In genomic region chr16:7482596-7483290, GRCh38 we compare ENCODE assay signal across 20 cellular contexts.
DNase-seq lines count a peak whose midpoint lies in the region.
"Had no signal": no experiment of that assay in that cellular context is flagged by ENCODE, and none has a peak within 500 bp of the region (broad histone marks: within the 10 kb centered on the region; RNA-seq: fewer than 3 reads in every experiment).

No MANE protein-coding gene starts in this region.

- no peak overlapping the region for H3K18ac ChIP-seq in mesendoderm (ENCODE audit: low read length)

- H3K79me2 ChIP-seq in mesendoderm (ENCODE audit: control insufficient read depth, insufficient read depth, low read length): no peaks in the 10 kb centered on the region

- H3K79me1 ChIP-seq in mesendoderm (ENCODE audit: low read length): no peaks in the 10 kb centered on the region

- H3K4ac ChIP-seq in mesendoderm (ENCODE audit: low read depth, low read length): no peak overlapping the region

- DNase-seq in Ammon's horn (ENCODE audit: low spot score) (peak; percentile 32), caudate nucleus (lab: John Stamatoyannopoulos, UW) (peak in 45 of 61 donors; percentile 4 to 92 (median 58)), mesendoderm (peak; percentile 19), putamen (ENCODE audit: low spot score) (peak; percentile 85), GM19240 (ENCODE audit: insufficient read length, low spot score) (no peak), HPDE6-E6E7 (ENCODE audit: extremely low spot score) (no peak)
- no peak for DNase-seq in activated naive CD4-positive, alpha-beta T cell (lab: John Stamatoyannopoulos, UW)
- DNase-seq in activated T-cell treated with anti-CD3 and anti-CD28 coated beads, Interleukin-2, amount 50 U/mL, for 24 hours: no peak
- DNase-seq: AML-193; BE2C; Caco-2; Calu3; CD4-positive, alpha-beta T cell; CD8-positive, alpha-beta T cell; DMS79 treated with DMSO at 0.1 percent for 48 hours; GF-D8 had no signal

- no peak overlapping the region for H3K23ac ChIP-seq in mesendoderm (ENCODE audit: low read length)

- no peak overlapping the region for H3K4me3 Mint-ChIP-seq in activated T-cell treated with anti-CD3 and anti-CD28 coated beads, Interleukin-2, amount 50 U/mL, for 24 hours
- H3K4me3 Mint-ChIP-seq: CD4-positive, alpha-beta T cell; CD8-positive, alpha-beta T cell had no signal

- H2AK5ac ChIP-seq in mesendoderm (ENCODE audit: low read length): no peak overlapping the region

- no peaks in the 10 kb centered on the region for H3K27me3 Mint-ChIP-seq in activated T-cell treated with anti-CD3 and anti-CD28 coated beads, Interleukin-2, amount 50 U/mL, for 24 hours
- H3K27me3 Mint-ChIP-seq: CD4-positive, alpha-beta T cell had no signal

- no peak overlapping the region for H4K5ac ChIP-seq in mesendoderm (ENCODE audit: low read length)

- no peak overlapping the region for H3K27ac Mint-ChIP-seq in activated T-cell treated with anti-CD3 and anti-CD28 coated beads, Interleukin-2, amount 50 U/mL, for 24 hours
- H3K27ac Mint-ChIP-seq: CD4-positive, alpha-beta T cell; CD8-positive, alpha-beta T cell had no signal

- peaks cover 7% of the 10 kb centered on the region for H3K9me3 Mint-ChIP-seq in activated T-cell treated with anti-CD3 and anti-CD28 coated beads, Interleukin-2, amount 50 U/mL, for 24 hours

- no CpG with 5 or more reads among the region's 10 CpGs for WGBS in mesendoderm (ENCODE audit: extremely low coverage, insufficient coverage, low lambda C conversion rate)

- no peak overlapping the region for H3K4me2 ChIP-seq in mesendoderm (ENCODE audit: low read length)
- H3K4me2 ChIP-seq: A549, BLaER1 had no signal

- no peak overlapping the region for H3K56ac ChIP-seq in mesendoderm (ENCODE audit: low read length)

- H3K27ac ChIP-seq in caudate nucleus (ENCODE audit: low read depth, low read length) (peak overlapping the region; percentile 53), mesendoderm (ENCODE audit: low read depth, low read length) (no peak overlapping the region)
- H3K27ac ChIP-seq: 22Rv1, A549, BLaER1, C4-2B had no signal

- H3K4me1 Mint-ChIP-seq in activated T-cell treated with anti-CD3 and anti-CD28 coated beads, Interleukin-2, amount 50 U/mL, for 24 hours (ENCODE audit: low read depth): no peaks in the 10 kb centered on the region

- no peaks in the 10 kb centered on the region for H3K27me3 ChIP-seq in mesendoderm (ENCODE audit: insufficient read depth, low read length, poor library complexity)
- H3K27me3 ChIP-seq: BE2C, BLaER1 had no signal

- no peaks in the 10 kb centered on the region for H3K36me3 ChIP-seq in mesendoderm (ENCODE audit: control insufficient read depth, insufficient read depth, low read length)
- H3K36me3 ChIP-seq: BE2C, BLaER1 had no signal

- no peaks in the 10 kb centered on the region for H3K36me3 Mint-ChIP-seq in activated T-cell treated with anti-CD3 and anti-CD28 coated beads, Interleukin-2, amount 50 U/mL, for 24 hours (ENCODE audit: low read depth)
- H3K36me3 Mint-ChIP-seq: CD8-positive, alpha-beta T cell had no signal

- H2BK5ac ChIP-seq in mesendoderm (ENCODE audit: low read length): no peak overlapping the region

- H3K9ac ChIP-seq in mesendoderm (ENCODE audit: low read length): no peak overlapping the region
- H3K9ac ChIP-seq: BLaER1 had no signal

- H2BK15ac ChIP-seq in mesendoderm (replicated peaks; ENCODE audit: low read depth): no peak overlapping the region

- H4K8ac ChIP-seq in mesendoderm (ENCODE audit: low read depth, low read length): no peak overlapping the region

- H3K4me1 ChIP-seq in mesendoderm (ENCODE audit: control insufficient read depth, low read depth, low read length): no peaks in the 10 kb centered on the region
- H3K4me1 ChIP-seq: A549, BE2C, BLaER1, Caco-2 had no signal

- H2BK120ac ChIP-seq in mesendoderm (ENCODE audit: low read depth, low read length): no peak overlapping the region

- H3K4me3 ChIP-seq in mesendoderm (ENCODE audit: low read length): no peak overlapping the region
- H3K4me3 ChIP-seq: A549, BLaER1 had no signal

Comparison
In these comparisons a context has a peak if more than half of its experiments do, and no peak if none do; other contexts are left out.
1. DNase-seq: peak in Ammon's horn (single experiment), caudate nucleus (45 of 61), mesendoderm (single experiment) and putamen (single experiment); none in GM19240 (single experiment), HPDE6-E6E7 (single experiment), activated naive CD4-positive, alpha-beta T cell (0 of 4) and activated T-cell treated with anti-CD3 and anti-CD28 coated beads, Interleukin-2, amount 50 U/mL, for 24 hours (single experiment).